18 cellular contexts compared by ENCODE assay signal in genomic region chrX:12910851-12911461, GRCh38. TPM values are rescaled to one million over a fixed set of nuclear protein-coding genes. Genes with fewer than 3 reads are reported as not detected.
DNase-seq lines count a peak whose midpoint lies in the region; TF ChIP-seq lines count a peak whose summit lies in the region.
"Had no signal": no experiment of that assay in that cellular context is flagged by ENCODE, and none has a peak within 500 bp of the region (broad histone marks: within the 10 kb centered on the region; RNA-seq: fewer than 3 reads in every experiment).

No MANE protein-coding gene starts in this region.

- H3K36me3 ChIP-seq in right atrium auricular region (no peaks in the 10 kb centered on the region), left ventricle myocardium inferior (no peaks in the 10 kb centered on the region), thyroid gland (no peaks in the 10 kb centered on the region)

- H3K4me3 Mint-ChIP-seq in dendritic cell treated with granulocyte-macrophage colony-stimulating factor and Interleukin-4, amounts not matched to agents 40 ng/mL and 50 ng/mL, for 4 days, result peak overlapping the region; percentile 64
- H3K4me3 Mint-ChIP-seq: CD4-positive, alpha-beta T cell had no signal

- H3K27ac ChIP-seq in right atrium auricular region, result no peak overlapping the region
- H3K27ac ChIP-seq in left ventricle myocardium inferior (replicated peaks), result no peak overlapping the region
- H3K27ac ChIP-seq in substantia nigra (ENCODE audit: low read depth, low read length, poor library complexity, severe bottlenecking), result no peak overlapping the region
- H3K27ac ChIP-seq in thyroid gland, result no peak overlapping the region

- H3K9me3 ChIP-seq in right atrium auricular region (no peaks in the 10 kb centered on the region), left ventricle myocardium inferior (replicated peaks) (no peaks in the 10 kb centered on the region), thyroid gland (no peaks in the 10 kb centered on the region)

- H3K27me3 ChIP-seq in right atrium auricular region (no peaks in the 10 kb centered on the region), left ventricle myocardium inferior (ENCODE audit: low read depth) (no peaks in the 10 kb centered on the region), thyroid gland (no peaks in the 10 kb centered on the region)

- H3K4me1 ChIP-seq in right atrium auricular region (no peaks in the 10 kb centered on the region), left ventricle myocardium inferior (no peaks in the 10 kb centered on the region), thyroid gland (no peaks in the 10 kb centered on the region)

- no peak for TF ChIP-seq CTCF in right atrium auricular region (IDR thresholded peaks at IDR 0.05)
- no peak for TF ChIP-seq CTCF in left ventricle myocardium inferior (IDR thresholded peaks at IDR 0.05; ENCODE audit: borderline replicate concordance)
- no peak for TF ChIP-seq CTCF in thyroid gland (IDR thresholded peaks at IDR 0.05)

- H3K36me3 Mint-ChIP-seq in dendritic cell treated with granulocyte-macrophage colony-stimulating factor and Interleukin-4, amounts not matched to agents 40 ng/mL and 50 ng/mL, for 4 days (ENCODE audit: low read depth), result peaks cover 44% of the 10 kb centered on the region

- no peaks in the 10 kb centered on the region for H3K27me3 Mint-ChIP-seq in dendritic cell treated with granulocyte-macrophage colony-stimulating factor and Interleukin-4, amounts not matched to agents 40 ng/mL and 50 ng/mL, for 4 days
- H3K27me3 Mint-ChIP-seq: CD4-positive, alpha-beta T cell had no signal

- no peaks in the 10 kb centered on the region for H3K9me3 Mint-ChIP-seq in dendritic cell treated with granulocyte-macrophage colony-stimulating factor and Interleukin-4, amounts not matched to agents 40 ng/mL and 50 ng/mL, for 4 days
- H3K9me3 Mint-ChIP-seq: CD4-positive, alpha-beta T cell had no signal

- H3K27ac Mint-ChIP-seq in dendritic cell treated with granulocyte-macrophage colony-stimulating factor and Interleukin-4, amounts not matched to agents 40 ng/mL and 50 ng/mL, for 4 days, result peak overlapping the region; percentile 79

- no peak for TF ChIP-seq POLR2A in thyroid gland (IDR thresholded peaks at IDR 0.05)

- H3K4me1 Mint-ChIP-seq in dendritic cell treated with granulocyte-macrophage colony-stimulating factor and Interleukin-4, amounts not matched to agents 40 ng/mL and 50 ng/mL, for 4 days (ENCODE audit: low read depth), result peaks cover 52% of the 10 kb centered on the region

- intact Hi-C loops in left ventricle myocardium inferior (cut with micrococcal nuclease), result no loop called here
- intact Hi-C loops in dendritic cell treated with granulocyte-macrophage colony-stimulating factor and Interleukin-4, amounts not matched to agents 40 ng/mL and 50 ng/mL, for 4 days (cut with micrococcal nuclease), result no loop called here
- intact Hi-C loops in thyroid gland (cut with DNase I), result no loop called here

- H3K4me3 ChIP-seq in right atrium auricular region, result no peak overlapping the region
- no peak overlapping the region for H3K4me3 ChIP-seq in left ventricle myocardium inferior
- H3K4me3 ChIP-seq in thyroid gland (replicated peaks in 1 of 3), result no peak overlapping the region

- DNase-seq in right atrium auricular region (ENCODE audit: low spot score), result peak; percentile 23
- no peak for DNase-seq in left ventricle myocardium inferior
- peak; percentile 82 for DNase-seq in NOMO-1 treated with DMSO at 0.1 percent for 48 hours (lab: John Stamatoyannopoulos, UW; ENCODE audit: unreplicated experiment)
- no peak for DNase-seq in substantia nigra (lab: John Stamatoyannopoulos, UW)
- DNase-seq in retina, result no peak
- no peak for DNase-seq in thyroid gland
- DNase-seq: Calu3; CD4-positive, alpha-beta T cell; DMS79 treated with DMSO at 0.1 percent for 48 hours; GDM1; HCEC 1CT; IMR-90; NCI-H1092 treated with DMSO at 0.1 percent for 48 hours; NCI-H1694; NCI-H2107; SHP77 treated with DMSO at 0.1 percent for 48 hours had no signal

- 71 to 78% methylated on average over 4 of the region's 4 CpGs for WGBS in thyroid gland, 2 donors

RNA-seq across cellular contexts. Expression of gene TLR8, which starts 4.5 kb away (rescaled TPM):
- total RNA-seq in right atrium auricular region, result 1 to 10 TPM in 1 of 2 donors, under 1 TPM in 1; 0.41 to 2.4 TPM
- 0.85 TPM for total RNA-seq in left ventricle myocardium inferior
- total RNA-seq in thyroid gland, result 1 to 10 TPM in 1 of 4 donors, under 1 TPM in 3; 0.45 to 1.7 (median 0.62) TPM
- total RNA-seq: Calu3, HT-29, IMR-90 had no signal

RNA-seq across cellular contexts. Expression of gene TLR7, which starts 44.1 kb away (rescaled TPM):
- total RNA-seq in right atrium auricular region, result under 1 TPM; 0.22 to 0.24 TPM
- total RNA-seq in left ventricle myocardium inferior, result 0.69 TPM
- under 1 TPM; 0.54 to 0.67 (median 0.60) TPM for total RNA-seq in thyroid gland
- total RNA-seq: Calu3, HT-29, IMR-90 had no signal

Comparison
In these comparisons a context has a peak if more than half of its experiments do, and no peak if none do; other contexts are left out.
1. DNase-seq: peak in right atrium auricular region (single experiment) and NOMO-1 treated with DMSO at 0.1 percent for 48 hours (single experiment); none in left ventricle myocardium inferior (single experiment), substantia nigra (0 of 49), retina (single experiment) and thyroid gland (0 of 2).